In genomic region chr4:105461221-105462041, GRCh38 we compare ENCODE assay signal across 14 cellular contexts. TPM values are rescaled to one million over a fixed set of nuclear protein-coding genes. Genes with fewer than 3 reads are reported as not detected.
A peak's percentile ranks its signal among the peaks of the same experiment; 100 is the strongest.
DNase-seq lines count a peak whose midpoint lies in the region; ATAC-seq and TF ChIP-seq lines count a peak whose summit lies in the region.
"Had no signal": no experiment of that assay in that cellular context is flagged by ENCODE, and none has a peak within 500 bp of the region (broad histone marks: within the 10 kb centered on the region; RNA-seq: fewer than 3 reads in every experiment).

No MANE protein-coding gene starts in this region.

- H3K9me3 ChIP-seq in sigmoid colon: no peaks in the 10 kb centered on the region
- H3K9me3 ChIP-seq: ascending aorta, esophagus muscularis mucosa, pancreas, tibial artery had no signal

- H3K27me3 ChIP-seq in sigmoid colon: no peaks in the 10 kb centered on the region
- H3K27me3 ChIP-seq: ascending aorta, esophagus muscularis mucosa, pancreas, tibial artery had no signal

- H3K4me1 ChIP-seq in sigmoid colon: peaks cover 0 to 3% (median 0%) of the 10 kb centered on the region in 4 donors
- H3K4me1 ChIP-seq: pancreas had no signal

- no peaks in the 10 kb centered on the region for H3K36me3 ChIP-seq in sigmoid colon
- H3K36me3 ChIP-seq: pancreas had no signal

- H3K27ac ChIP-seq in sigmoid colon: no peak overlapping the region
- H3K27ac ChIP-seq: ascending aorta, esophagus muscularis mucosa, pancreas, tibial artery had no signal

- WGBS in sigmoid colon, 2 donors: 85 to 87% methylated on average over 10 of the region's 10 CpGs

- TF ChIP-seq POLR2A in sigmoid colon (IDR thresholded peaks at IDR 0.05): no peak

- no peak for TF ChIP-seq CTCF in sigmoid colon (IDR thresholded peaks at IDR 0.05)

- ATAC-seq in HG03064 (IDR thresholded peaks at IDR 0.05; ENCODE audit: low read depth, unreplicated experiment): peak; percentile 87
- peak; percentile 16 for ATAC-seq in left lobe of liver
- ATAC-seq: pancreas, T-helper 17 cell had no signal

- in situ Hi-C loops in SK-MEL-5 (cut with HindIII; ENCODE audit: low pct_unique_long_range_greater_than_20kb, low sequenced_read_pairs): no loop called here

- intact Hi-C loops in sigmoid colon (cut with DNase I): no loop called here

- DNase-seq in ELF-1 (ENCODE audit: low read depth, low spot score): peak; percentile 45
- peak; percentile 43 for DNase-seq in SK-MEL-5 (ENCODE audit: low read depth, low spot score)
- no peak for DNase-seq in left lobe of liver (ENCODE audit: low spot score)
- DNase-seq in superior temporal gyrus (ENCODE audit: extremely low spot score): no peak
- no peak for DNase-seq in sigmoid colon
- DNase-seq in epidermal melanocyte (ENCODE audit: insufficient read length, low spot score): no peak
- DNase-seq in activated T-cell treated with anti-CD3 and anti-CD28 coated beads, Interleukin-2, amount 50 U/mL, for 1 hour: no peak
- DNase-seq: NCI-H524, pancreas, T-helper 17 cell, tibial artery had no signal

- no peak for TF ChIP-seq EP300 in sigmoid colon (IDR thresholded peaks at IDR 0.05)

- H3K4me3 ChIP-seq in sigmoid colon: no peak overlapping the region
- H3K4me3 ChIP-seq: ascending aorta, esophagus muscularis mucosa, pancreas, tibial artery had no signal

RNA-seq across cellular contexts. Expression of gene PPA2, which starts 12.4 kb away (rescaled TPM):
- 97.5 and 123 TPM in 2 replicates for total RNA-seq in SK-MEL-5 (2014; rRNA removed; shearing (Covaris generic))
- polyA plus RNA-seq in SK-MEL-5 (2015; cell fraction: cytosol; rRNA removed): 47.5 and 56.9 TPM in 2 replicates
- polyA plus RNA-seq in SK-MEL-5 (2015; cell fraction: nucleus; rRNA removed): 47.0 and 60.7 TPM in 2 replicates
- total RNA-seq in left lobe of liver (58.5 TPM), sigmoid colon (100 to 1,000 TPM in 2 of 4 donors, 10 to 100 TPM in 2; 76.2 to 137 (median 111) TPM)
- 100 to 1,000 TPM in 2 of 3 donors, 10 to 100 TPM in 1; 95.1 to 178 (median 120) TPM for polyA plus RNA-seq in sigmoid colon

Comparison
In these comparisons a context has a peak if more than half of its experiments do, and no peak if none do; other contexts are left out.
1. DNase-seq: peak in ELF-1 (single experiment) and SK-MEL-5 (single experiment); none in left lobe of liver (single experiment), superior temporal gyrus (single experiment), sigmoid colon (single experiment), epidermal melanocyte (single experiment) and activated T-cell treated with anti-CD3 and anti-CD28 coated beads, Interleukin-2, amount 50 U/mL, for 1 hour (single experiment).